8 cellular contexts compared by ENCODE assay signal in the genomic region with DNA sequence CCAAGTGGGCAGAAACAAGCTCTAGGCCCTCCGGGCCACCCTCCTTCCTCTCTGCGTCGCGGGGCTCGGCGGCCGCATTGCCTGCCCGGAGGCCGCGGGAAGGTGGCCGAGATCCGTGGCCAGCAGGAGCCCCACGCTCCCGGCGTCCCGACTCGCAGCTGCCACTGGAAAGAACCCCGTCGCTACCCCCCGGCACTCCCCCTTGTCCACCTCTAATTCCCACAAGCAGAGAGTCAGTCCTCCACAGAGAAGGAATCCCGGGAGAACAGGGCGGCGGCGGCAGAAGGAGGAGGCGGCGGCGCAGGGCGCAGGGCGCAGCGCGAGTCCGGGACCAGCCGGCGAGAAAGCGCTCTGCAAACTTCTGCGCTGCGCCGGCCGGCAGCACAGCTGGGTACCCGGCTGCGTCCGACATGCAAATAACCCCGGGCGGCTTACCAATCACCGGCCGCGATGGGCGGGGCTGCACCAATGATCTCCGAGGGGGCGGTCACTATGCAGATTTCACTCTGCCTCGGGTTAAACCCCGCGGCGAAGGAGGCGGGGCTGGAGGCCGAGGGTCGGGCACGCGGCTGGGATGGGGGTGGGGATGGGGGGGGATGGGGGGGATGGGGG. TPM values are rescaled to one million over a fixed set of nuclear protein-coding genes. Genes with fewer than 3 reads are reported as not detected.
DNase-seq lines count a peak whose midpoint lies in the region; ATAC-seq and FAIRE-seq lines count a peak whose summit lies in the region.

A gene (minus strand): TSS at position 365 of the 612 bp plus-strand sequence.

- peaks cover 9% of the 10 kb centered on the region for H3K4me1 ChIP-seq in right cardiac atrium (ENCODE audit: control insufficient read depth, insufficient read depth, low read length)

- H3K27ac ChIP-seq in right cardiac atrium (ENCODE audit: low read length) = peak within 1 kb of the TSS; percentile 73

- peak within 1 kb of the TSS; percentile 76 to 83 (median 79) for H3K4me3 Mint-ChIP-seq in T-cell

- no peaks in the 10 kb centered on the region for H3K27me3 ChIP-seq in right cardiac atrium (ENCODE audit: control insufficient read depth, insufficient read depth)

- ATAC-seq in GM18498 (IDR thresholded peaks at IDR 0.05; ENCODE audit: unreplicated experiment) (peak; percentile 84), HG02884 (IDR thresholded peaks at IDR 0.05; ENCODE audit: unreplicated experiment) (peak; percentile 89), T-cell (replicated peaks in 1 of 4) (peak; percentile 89 to 93 (median 90)), right cardiac atrium (peak; percentile 96 to 97)

- CTCF ChIA-PET in T-cell (lab: Charles Lee) = interaction anchor here (0.6 to 2.8 kb wide), 20 partner anchors 9 to 752 kb away, joined by 3 to 14 read pairs (median 3); a partner anchor contains a TSS

- peak within 1 kb of the TSS; percentile 56 to 79 for H3K27ac Mint-ChIP-seq in T-cell

- DNase-seq in NCI-H146 treated with DMSO at 0.1 percent for 48 hours (lab: John Stamatoyannopoulos, UW; ENCODE audit: unreplicated experiment) = peak; percentile 91
- DNase-seq in T-cell = peak; percentile 90 to 98 (median 97)
- DNase-seq in amniotic stem cell (lab: John Stamatoyannopoulos, UW) = peak; percentile 93
- peak; percentile 99 to 100 (median 99) for DNase-seq in right cardiac atrium
- DNase-seq in putamen (ENCODE audit: low spot score) = peak; percentile 97
- DNase-seq in urothelium cell line (ENCODE audit: low spot score) = no peak

- POLR2A ChIA-PET in T-cell (lab: Charles Lee) = interaction anchor here (0.6 to 0.7 kb wide), 4 partner anchors 38 to 1775 kb away, joined by 3 to 5 read pairs (median 3); no protein-coding TSS in a partner anchor

- H3K9me3 Mint-ChIP-seq in T-cell = no peaks in the 10 kb centered on the region

- under 1% methylated on average over 59 of the region's 59 CpGs for WGBS in right cardiac atrium

- peak within 1 kb of the TSS; percentile 61 for H3K4me3 ChIP-seq in right cardiac atrium (ENCODE audit: low read length)

- H3K9me3 ChIP-seq in right cardiac atrium (ENCODE audit: control insufficient read depth, low read length) = no peaks in the 10 kb centered on the region

- peaks cover 21 to 29% (median 25%) of the 10 kb centered on the region in 3 donors for H3K4me1 Mint-ChIP-seq in T-cell

- intact Hi-C loops in right cardiac atrium (cut with DNase I) = loop anchor here in 3 of 4 donors (2.0 to 10.0 kb wide), 4 partner anchors 45 to 360 kb away; no protein-coding TSS in a partner anchor

- H3K27me3 Mint-ChIP-seq in T-cell = peaks cover 39 to 53% of the 10 kb centered on the region in 2 donors

- H3K36me3 Mint-ChIP-seq in T-cell = peaks cover 5% of the 10 kb centered on the region

- FAIRE-seq in urothelium cell line (lab: Jason Lieb, UNC) = no peak

RNA-seq across cellular contexts. Expression of the gene that starts here (rescaled TPM):
- total RNA-seq in T-cell = under 1 TPM; 0.50 to 0.93 (median 0.82) TPM
- 10 to 100 TPM in 3 of 4 donors, 1 to 10 TPM in 1; 8.5 to 14.1 (median 12.4) TPM for total RNA-seq in right cardiac atrium
- 3.7 TPM for polyA plus RNA-seq in right cardiac atrium

Comparison
In these comparisons a context has a peak if more than half of its experiments do, and no peak if none do; other contexts are left out.
1. RNA of the gene that starts here (total RNA-seq): 8.5 to 14.1 TPM in right cardiac atrium; 0.50 to 0.93 TPM in T-cell; every median in the first group is over 4 times any median in the second.
2. Peak in DNase-seq and ATAC-seq in T-cell; RNA of the gene not detected or under 1 TPM.
3. Peak in every context shown above with its lines, with median percentiles within 50 percentile points of each other: ATAC-seq.